Comparison of ENCODE assay signal across 21 cellular contexts in the genomic region with DNA sequence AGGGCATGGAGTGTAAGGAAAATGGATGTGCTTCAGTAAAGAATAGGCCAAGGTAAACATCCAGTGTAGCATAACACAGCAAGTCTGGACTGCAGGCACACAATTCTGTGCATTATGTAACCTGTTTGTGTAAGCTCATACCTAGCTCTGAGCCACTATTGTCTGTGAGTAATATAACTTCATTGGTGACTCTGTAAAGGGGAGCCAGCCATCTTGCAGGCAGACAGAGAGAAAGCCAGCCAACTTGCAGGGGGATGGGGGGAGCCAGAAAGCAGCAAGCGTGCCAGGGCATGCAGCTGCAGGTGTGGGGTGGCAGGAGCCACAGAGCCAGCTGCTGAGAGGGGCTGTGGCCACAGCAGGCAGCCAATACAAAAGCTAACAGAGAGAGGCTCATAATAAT.
DNase-seq lines count a peak whose midpoint lies in the region; ATAC-seq, FAIRE-seq and TF ChIP-seq lines count a peak whose summit lies in the region.
"Had no signal": no experiment of that assay in that cellular context is flagged by ENCODE, and none has a peak within 500 bp of the region (broad histone marks: within the 10 kb centered on the region; RNA-seq: fewer than 3 reads in every experiment).

No MANE protein-coding gene starts in this region.

- no peaks in the 10 kb centered on the region for H3K9me3 ChIP-seq in tibial artery

- TF ChIP-seq CTCF in bronchial epithelial cell (IDR thresholded peaks at IDR 0.05; ENCODE audit: insufficient read depth, low read length, severe bottlenecking) (no peak), tibial artery (IDR thresholded peaks at IDR 0.05) (no peak)

- FAIRE-seq in bronchial epithelial cell (lab: Jason Lieb, UNC) = peak; percentile 60
- FAIRE-seq: GM12891, GM18507, RCC 7860 had no signal

- H3K27ac ChIP-seq in tibial artery = no peak overlapping the region
- H3K27ac ChIP-seq: GM23248, SK-N-MC had no signal

- no peaks in the 10 kb centered on the region for H3K27me3 ChIP-seq in bronchial epithelial cell (ENCODE audit: control insufficient read depth, insufficient read depth, low read length)
- no peaks in the 10 kb centered on the region for H3K27me3 ChIP-seq in tibial artery

- DNase-seq in DMS153 (lab: John Stamatoyannopoulos, UW) (peak; percentile 77), NCI-H2081 (lab: John Stamatoyannopoulos, UW) (peak; percentile 28 to 77), NCI-H510A treated with DMSO at 0.1 percent for 48 hours (lab: John Stamatoyannopoulos, UW) (peak; percentile 15), bronchial epithelial cell (ENCODE audit: low read depth) (peak; percentile 67), tibial artery (no peak), SW 1271 (lab: John Stamatoyannopoulos, UW) (no peak)
- DNase-seq: ACHN; CD4-positive, CD25-positive, alpha-beta regulatory T cell; GF-D8; GM23248; NCI-H1930; NCI-H446; Right ventricle myocardium superior; T-helper 1 cell; T1000 had no signal

- intact Hi-C loops in tibial artery (cut with DNase I; ENCODE audit: low total_unique reads) = no loop called here

- no peak for ATAC-seq in HG02885 (IDR thresholded peaks at IDR 0.05; ENCODE audit: poor library complexity, unreplicated experiment)
- ATAC-seq: HCT116 had no signal

- H3K36me3 ChIP-seq in bronchial epithelial cell (ENCODE audit: control insufficient read depth, insufficient read depth, low read length) = no peaks in the 10 kb centered on the region
- no peaks in the 10 kb centered on the region for H3K36me3 ChIP-seq in tibial artery

- no peaks in the 10 kb centered on the region for H3K4me1 ChIP-seq in tibial artery

- H3K4me3 ChIP-seq in bronchial epithelial cell (ENCODE audit: low read depth, low read length) = no peak overlapping the region
- H3K4me3 ChIP-seq in tibial artery = no peak overlapping the region
- H3K4me3 ChIP-seq: GM23248, SK-N-MC had no signal

Comparison
In these comparisons a context has a peak if more than half of its experiments do, and no peak if none do; other contexts are left out.
1. DNase-seq: peak in DMS153 (single experiment), NCI-H2081 (2 of 2), NCI-H510A treated with DMSO at 0.1 percent for 48 hours (single experiment) and bronchial epithelial cell (single experiment); none in tibial artery (0 of 2) and SW 1271 (0 of 2).